Comparison of ENCODE assay signal across 9 cellular contexts in the genomic region with DNA sequence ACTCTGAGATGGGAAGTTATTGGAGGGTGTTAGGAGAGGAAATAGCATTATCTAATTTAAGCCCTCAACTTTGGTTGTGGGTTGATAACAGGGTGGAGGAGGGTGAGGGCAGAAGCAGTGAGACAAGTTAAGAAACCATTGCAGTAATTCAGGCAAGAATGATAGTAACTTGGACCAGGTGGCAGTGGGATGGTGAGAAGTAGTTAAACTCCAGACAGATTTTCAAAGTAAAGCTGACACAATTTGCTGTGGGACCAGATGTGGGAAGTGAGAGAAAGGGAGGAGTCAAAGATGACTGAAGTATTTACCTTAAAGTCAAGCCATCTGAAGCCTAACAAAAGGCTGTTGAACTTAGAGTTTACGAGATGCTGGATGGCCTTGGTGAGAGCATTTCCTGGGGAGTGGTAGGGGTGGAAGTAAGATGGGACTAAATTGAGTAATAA.
DNase-seq lines count a peak whose midpoint lies in the region; ATAC-seq and FAIRE-seq lines count a peak whose summit lies in the region.
"Had no signal": no experiment of that assay in that cellular context is flagged by ENCODE, and none has a peak within 500 bp of the region (broad histone marks: within the 10 kb centered on the region; RNA-seq: fewer than 3 reads in every experiment).

No MANE protein-coding gene starts in this region.

- peaks cover 3% of the 10 kb centered on the region for H3K36me3 Mint-ChIP-seq in activated T-helper 1 cell treated with anti-CD3 and anti-CD28 coated beads, Interleukin-12 subunit alpha, Interleukin-12 subunit beta, Interleukin-2, Interleukin-4 antibody, amounts not matched to agents 30 ng/mL and 10 ng/mL and 1 ng/mL, durations not matched to agents 14 hours and 24 hours and 36 hours (ENCODE audit: low read depth)

- no peak for DNase-seq in GM18507 (ENCODE audit: extremely low spot score, insufficient read length, low read depth)
- DNase-seq in activated T-helper 1 cell treated with anti-CD3 and anti-CD28 coated beads, Interleukin-12 subunit alpha, Interleukin-12 subunit beta, Interleukin-2, Interleukin-4 antibody, amounts not matched to agents 30 ng/mL and 10 ng/mL and 1 ng/mL, durations not matched to agents 14 hours and 24 hours and 36 hours (ENCODE audit: low spot score): no peak
- DNase-seq in stimulated activated CD4-positive, alpha-beta T cell treated with anti-CD3 and anti-CD28 coated beads, Interleukin-4, amount 100 ng/mL, for 1 hour: no peak
- DNase-seq in stimulated activated CD8-positive, alpha-beta memory T cell treated with anti-CD3 and anti-CD28 coated beads, Interleukin-4, amount 100 ng/mL, for 48 hours: no peak
- DNase-seq in middle frontal gyrus (ENCODE audit: extremely low spot score, low spot score): no peak
- DNase-seq in effector memory CD4-positive, alpha-beta T cell: no peak

- H3K27me3 Mint-ChIP-seq in activated T-helper 1 cell treated with anti-CD3 and anti-CD28 coated beads, Interleukin-12 subunit alpha, Interleukin-12 subunit beta, Interleukin-2, Interleukin-4 antibody, amounts not matched to agents 30 ng/mL and 10 ng/mL and 1 ng/mL, durations not matched to agents 14 hours and 24 hours and 36 hours (ENCODE audit: insufficient read depth): no peaks in the 10 kb centered on the region

- H3K4me1 ChIP-seq in effector memory CD4-positive, alpha-beta T cell (ENCODE audit: control insufficient read depth, insufficient read depth, low read length, poor library complexity, severe bottlenecking): no peaks in the 10 kb centered on the region

- intact Hi-C loops in activated T-helper 1 cell treated with anti-CD3 and anti-CD28 coated beads, Interleukin-12 subunit alpha, Interleukin-12 subunit beta, Interleukin-2, Interleukin-4 antibody, amounts not matched to agents 30 ng/mL and 10 ng/mL and 1 ng/mL, durations not matched to agents 14 hours and 24 hours and 36 hours (cut with micrococcal nuclease): no loop called here

- peaks cover 67% of the 10 kb centered on the region for H3K4me1 Mint-ChIP-seq in activated T-helper 1 cell treated with anti-CD3 and anti-CD28 coated beads, Interleukin-12 subunit alpha, Interleukin-12 subunit beta, Interleukin-2, Interleukin-4 antibody, amounts not matched to agents 30 ng/mL and 10 ng/mL and 1 ng/mL, durations not matched to agents 14 hours and 24 hours and 36 hours (ENCODE audit: low read depth)

- peak overlapping the region; percentile 60 for H3K4me3 Mint-ChIP-seq in activated T-helper 1 cell treated with anti-CD3 and anti-CD28 coated beads, Interleukin-12 subunit alpha, Interleukin-12 subunit beta, Interleukin-2, Interleukin-4 antibody, amounts not matched to agents 30 ng/mL and 10 ng/mL and 1 ng/mL, durations not matched to agents 14 hours and 24 hours and 36 hours

- peak overlapping the region; percentile 80 for H3K27ac Mint-ChIP-seq in activated T-helper 1 cell treated with anti-CD3 and anti-CD28 coated beads, Interleukin-12 subunit alpha, Interleukin-12 subunit beta, Interleukin-2, Interleukin-4 antibody, amounts not matched to agents 30 ng/mL and 10 ng/mL and 1 ng/mL, durations not matched to agents 14 hours and 24 hours and 36 hours

- H3K9me3 Mint-ChIP-seq in activated T-helper 1 cell treated with anti-CD3 and anti-CD28 coated beads, Interleukin-12 subunit alpha, Interleukin-12 subunit beta, Interleukin-2, Interleukin-4 antibody, amounts not matched to agents 30 ng/mL and 10 ng/mL and 1 ng/mL, durations not matched to agents 14 hours and 24 hours and 36 hours: no peaks in the 10 kb centered on the region

- H3K27me3 ChIP-seq in effector memory CD4-positive, alpha-beta T cell (replicated peaks; ENCODE audit: control insufficient read depth, insufficient read depth, low read length, poor library complexity, severe bottlenecking): no peaks in the 10 kb centered on the region

- H3K27ac ChIP-seq in effector memory CD4-positive, alpha-beta T cell (ENCODE audit: insufficient read depth, low read length, poor library complexity, severe bottlenecking): no peak overlapping the region

- H3K4me3 ChIP-seq in effector memory CD4-positive, alpha-beta T cell (ENCODE audit: insufficient read depth, low read depth, low read length, poor library complexity, severe bottlenecking): no peak overlapping the region

- H3K36me3 ChIP-seq in effector memory CD4-positive, alpha-beta T cell (ENCODE audit: control insufficient read depth, insufficient read depth, low read length): no peaks in the 10 kb centered on the region

- ATAC-seq in GM19438 (IDR thresholded peaks at IDR 0.05; ENCODE audit: low read depth, unreplicated experiment) (peak; percentile 42), HG03066 (IDR thresholded peaks at IDR 0.05; ENCODE audit: low read depth, unreplicated experiment) (peak; percentile 52)

- peak; percentile 93 for FAIRE-seq in GM18507 (lab: Jason Lieb, UNC)
- FAIRE-seq: G401.6 had no signal

- no peaks in the 10 kb centered on the region for H3K9me3 ChIP-seq in effector memory CD4-positive, alpha-beta T cell (ENCODE audit: control insufficient read depth, low read length)
